ENCODE assay signal across 31 cellular contexts in the genomic region with DNA sequence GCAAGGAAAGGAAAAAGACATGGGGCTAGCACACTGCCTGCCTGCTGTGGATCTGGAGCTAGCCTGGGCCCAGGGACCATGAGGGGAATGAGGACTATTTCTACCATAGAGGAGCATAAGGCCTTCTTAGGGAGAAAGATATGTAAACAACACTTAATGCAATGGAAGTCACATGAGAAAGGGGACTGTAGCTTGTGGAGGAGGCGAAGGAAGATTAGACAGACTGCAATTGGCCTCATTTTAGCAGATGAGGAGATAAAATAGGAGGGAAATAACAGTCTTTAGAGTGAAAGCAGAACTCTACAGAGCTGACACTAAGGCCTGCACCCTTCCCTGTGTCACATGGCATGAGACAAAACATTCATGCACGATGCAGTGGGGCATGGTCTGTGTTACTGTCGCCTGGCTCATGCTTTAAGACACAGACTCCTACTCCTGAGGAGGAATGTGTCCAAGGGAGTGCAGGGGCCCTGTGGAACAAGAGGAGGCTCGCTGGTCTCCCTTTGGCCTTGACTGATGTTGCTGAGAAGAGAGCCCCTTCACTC.
DNase-seq lines count a peak whose midpoint lies in the region; ATAC-seq, FAIRE-seq and TF ChIP-seq lines count a peak whose summit lies in the region.
"Had no signal": no experiment of that assay in that cellular context is flagged by ENCODE, and none has a peak within 500 bp of the region (broad histone marks: within the 10 kb centered on the region; RNA-seq: fewer than 3 reads in every experiment).

No MANE protein-coding gene starts in this region.

- H3K9me3 ChIP-seq in astrocyte (ENCODE audit: insufficient read depth, low read depth, low read length) (no peaks in the 10 kb centered on the region), osteoblast (ENCODE audit: low read depth, low read length) (no peaks in the 10 kb centered on the region), uterus (no peaks in the 10 kb centered on the region)
- H3K9me3 ChIP-seq: SJCRH30 had no signal

- no peak overlapping the region for H3K4me2 ChIP-seq in astrocyte (ENCODE audit: low read length)
- no peak overlapping the region for H3K4me2 ChIP-seq in osteoblast (ENCODE audit: insufficient read depth, low read length)
- H3K4me2 ChIP-seq: PC-9 had no signal

- peaks cover 37% of the 10 kb centered on the region for H3K4me1 Mint-ChIP-seq in astrocyte (ENCODE audit: low read depth, unreplicated experiment)
- H3K4me1 Mint-ChIP-seq: B cell had no signal

- H3K27ac Mint-ChIP-seq in astrocyte (ENCODE audit: unreplicated experiment) = no peak overlapping the region
- H3K27ac Mint-ChIP-seq: B cell; CD8-positive, alpha-beta T cell had no signal

- no peaks in the 10 kb centered on the region for H3K27me3 ChIP-seq in astrocyte (ENCODE audit: insufficient read depth, low read length)
- H3K27me3 ChIP-seq in osteoblast (ENCODE audit: insufficient read depth, low read length) = no peaks in the 10 kb centered on the region
- no peaks in the 10 kb centered on the region for H3K27me3 ChIP-seq in uterus
- H3K27me3 ChIP-seq: SJCRH30 had no signal

- H3K9ac ChIP-seq in astrocyte (ENCODE audit: low read length) = no peak overlapping the region

- H4K20me1 ChIP-seq in astrocyte (ENCODE audit: insufficient read depth, low read length) (no peaks in the 10 kb centered on the region), osteoblast (ENCODE audit: insufficient read depth, low read length) (no peaks in the 10 kb centered on the region)

- no peak overlapping the region for H3K4me3 ChIP-seq in astrocyte (ENCODE audit: insufficient read depth, low read depth, low read length)
- no peak overlapping the region for H3K4me3 ChIP-seq in osteoblast (ENCODE audit: insufficient read depth, low read length)
- no peak overlapping the region for H3K4me3 ChIP-seq in uterus
- H3K4me3 ChIP-seq: GM12878, K562, PC-9, SJCRH30 had no signal

- intact Hi-C loops in uterus (cut with DNase I; ENCODE audit: low total_unique reads) = no loop called here

- H3K27ac ChIP-seq in astrocyte (ENCODE audit: low read depth, low read length) = no peak overlapping the region
- H3K27ac ChIP-seq in osteoblast (ENCODE audit: low read depth, low read length) = no peak overlapping the region
- H3K27ac ChIP-seq in uterus = peak overlapping the region; percentile 23 to 50
- H3K27ac ChIP-seq: C4-2B, PC-9, SJCRH30 had no signal

- H3K4me1 ChIP-seq in astrocyte (ENCODE audit: insufficient read depth, low read length) (peaks cover 56% of the 10 kb centered on the region), osteoblast (ENCODE audit: insufficient read depth, low read length) (peaks cover 60% of the 10 kb centered on the region), uterus (no peaks in the 10 kb centered on the region)

- H3K36me3 Mint-ChIP-seq in astrocyte (ENCODE audit: low read depth, unreplicated experiment) = no peaks in the 10 kb centered on the region
- H3K36me3 Mint-ChIP-seq: CD8-positive, alpha-beta T cell had no signal

- ATAC-seq in GM21447 (IDR thresholded peaks at IDR 0.05; ENCODE audit: unreplicated experiment) = no peak
- ATAC-seq: CD8-positive, alpha-beta T cell; GM12878; HepG2; K562; Right ventricle myocardium inferior had no signal

- H3K36me3 ChIP-seq in astrocyte (ENCODE audit: insufficient read depth, low read length) (no peaks in the 10 kb centered on the region), osteoblast (ENCODE audit: insufficient read depth, low read length) (no peaks in the 10 kb centered on the region), uterus (no peaks in the 10 kb centered on the region)
- H3K36me3 ChIP-seq: SJCRH30 had no signal

- peaks cover 2% of the 10 kb centered on the region for H3K9me3 Mint-ChIP-seq in astrocyte (ENCODE audit: unreplicated experiment)

- peaks cover 2% of the 10 kb centered on the region for H3K27me3 Mint-ChIP-seq in astrocyte (ENCODE audit: low read depth, unreplicated experiment)
- H3K27me3 Mint-ChIP-seq: B cell had no signal

- no peak for TF ChIP-seq CTCF in astrocyte (IDR thresholded peaks at IDR 0.05; ENCODE audit: insufficient read depth, low read depth, low read length)
- TF ChIP-seq CTCF in osteoblast (IDR thresholded peaks at IDR 0.05; ENCODE audit: extremely low read depth, low read depth, low read length) = no peak
- TF ChIP-seq CTCF in uterus (IDR thresholded peaks at IDR 0.05) = no peak

- no peaks in the 10 kb centered on the region for H3K79me2 ChIP-seq in astrocyte (ENCODE audit: insufficient read depth, low read length)
- H3K79me2 ChIP-seq in osteoblast (ENCODE audit: insufficient read depth, low read length) = no peaks in the 10 kb centered on the region

- H2AFZ ChIP-seq in astrocyte (ENCODE audit: low read depth, low read length) (no peak overlapping the region), osteoblast (ENCODE audit: low read length) (peak overlapping the region; percentile 23)
- H2AFZ ChIP-seq: PC-9 had no signal

- TF ChIP-seq POLR2A in uterus (IDR thresholded peaks at IDR 0.05) = no peak

- DNase-seq in astrocyte (ENCODE audit: low read depth) = no peak
- peak; percentile 77 for DNase-seq in islet precursor cell
- DNase-seq in osteoblast (ENCODE audit: insufficient read length, low spot score, missing footprints) = no peak
- DNase-seq in uterus = no peak
- no peak for DNase-seq in MV-4-11 (lab: John Stamatoyannopoulos, UW)
- no peak for DNase-seq in SKM-1 treated with dmso at 0.1 percent for 144 hours (lab: John Stamatoyannopoulos, UW; ENCODE audit: unreplicated experiment)
- DNase-seq: CD8-positive, alpha-beta T cell; DMS 273 treated with DMSO at 0.1 percent for 48 hours; DMS79; EL; GDM1; H7; Kasumi-1; NCI-H1105 treated with DMSO at 0.1 percent for 48 hours; NCI-H146; NCI-H1930; NCI-H2107; NCI-H446; NCI-H526; NCI-H82; NK-92 treated with Interleukin-12 subunit alpha and Interleukin-12 subunit beta, amount 100 ng/mL, for 24 hours; PC-9 had no signal

- no peak overlapping the region for H3K4me3 Mint-ChIP-seq in astrocyte (ENCODE audit: unreplicated experiment)
- H3K4me3 Mint-ChIP-seq: B cell; CD8-positive, alpha-beta T cell had no signal

- peak; percentile 23 for FAIRE-seq in astrocyte (lab: Jason Lieb, UNC)
- FAIRE-seq: GM12878, GM19239, HepG2, K562 had no signal

Comparison
In these comparisons a context has a peak if more than half of its experiments do, and no peak if none do; other contexts are left out.
1. H3K27ac ChIP-seq: peak in uterus (2 of 2); none in astrocyte (single experiment) and osteoblast (single experiment).